ENCODE assay signal across 8 cellular contexts in genomic region chr3:154122096-154122911, GRCh38. TPM values are rescaled to one million over a fixed set of nuclear protein-coding genes. Genes with fewer than 3 reads are reported as not detected.
A peak's percentile ranks its signal among the peaks of the same experiment; 100 is the strongest.
DNase-seq lines count a peak whose midpoint lies in the region; ATAC-seq, FAIRE-seq and TF ChIP-seq lines count a peak whose summit lies in the region.

No MANE protein-coding gene starts in this region.

- H3K4me3 Mint-ChIP-seq in stimulated activated naive CD8-positive, alpha-beta T cell treated with anti-CD3 and anti-CD28 coated beads, Interleukin-15, amount 100 ng/mL, for 72 hours = peak overlapping the region; percentile 86 to 90

- DNase-seq in body of pancreas = peak in 3 of 4 donors; percentile 4 to 28 (median 23)
- peak; percentile 71 for DNase-seq in kidney
- peak; percentile 9 to 15 for DNase-seq in stimulated activated naive CD8-positive, alpha-beta T cell treated with anti-CD3 and anti-CD28 coated beads, Interleukin-15, amount 100 ng/mL, for 72 hours
- no peak for DNase-seq in NCI-H510A treated with DMSO at 0.1 percent for 48 hours (lab: John Stamatoyannopoulos, UW)
- no peak for DNase-seq in SIG-M5 treated with dmso at 0.1 percent for 504 hours (lab: John Stamatoyannopoulos, UW; ENCODE audit: unreplicated experiment)

- TF ChIP-seq POLR2A in GM18505 (IDR thresholded peaks at IDR 0.05; ENCODE audit: borderline replicate concordance, extremely low read depth, insufficient read depth, insufficient read length) = no peak
- no peak for TF ChIP-seq POLR2A in body of pancreas (IDR thresholded peaks at IDR 0.05)

- peaks cover 32% of the 10 kb centered on the region for H3K4me1 Mint-ChIP-seq in stimulated activated naive CD8-positive, alpha-beta T cell treated with anti-CD3 and anti-CD28 coated beads, Interleukin-15, amount 100 ng/mL, for 72 hours

- FAIRE-seq in kidney (lab: Jason Lieb, UNC) = no peak

- TF ChIP-seq CTCF in body of pancreas (IDR thresholded peaks at IDR 0.05) = peak in 1 of 7 experiments; percentile 5
- no peak for TF ChIP-seq CTCF in kidney (IDR thresholded peaks at IDR 0.05; ENCODE audit: borderline replicate concordance, extremely low read depth, insufficient read depth)

- peak overlapping the region in 3 of 4 donors; percentile 61 to 75 (median 61) for H3K27ac ChIP-seq in body of pancreas
- no peak overlapping the region for H3K27ac ChIP-seq in kidney (ENCODE audit: low read depth in 2 of 2, low read length in 2 of 2)

- H3K9me3 ChIP-seq in body of pancreas = no peaks in the 10 kb centered on the region
- H3K9me3 ChIP-seq in kidney (ENCODE audit: control insufficient read depth in 1 of 2, low read length in 2 of 2) = no peaks in the 10 kb centered on the region

- H3K36me3 ChIP-seq in body of pancreas (replicated peaks in 1 of 2; ENCODE audit: insufficient read depth in 1 of 2, low read depth in 2 of 2) (no peaks in the 10 kb centered on the region), kidney (ENCODE audit: control insufficient read depth in 1 of 2, insufficient read depth in 2 of 2, low read length in 2 of 2) (no peaks in the 10 kb centered on the region)

- H3K27me3 Mint-ChIP-seq in stimulated activated naive CD8-positive, alpha-beta T cell treated with anti-CD3 and anti-CD28 coated beads, Interleukin-15, amount 100 ng/mL, for 72 hours = peaks cover 66% of the 10 kb centered on the region

- intact Hi-C loops in body of pancreas (cut with DNase I) = no loop called here
- intact Hi-C loops in kidney (cut with DNase I) = no loop called here

- H3K4me1 ChIP-seq in body of pancreas (peaks cover 34% of the 10 kb centered on the region), kidney (ENCODE audit: control insufficient read depth in 1 of 2, insufficient read depth in 1 of 2, low read depth in 1 of 2, low read length in 2 of 2) (no peaks in the 10 kb centered on the region)

- ATAC-seq in GM18505 (IDR thresholded peaks at IDR 0.05; ENCODE audit: unreplicated experiment) (peak; percentile 16), HG03521 (IDR thresholded peaks at IDR 0.05; ENCODE audit: unreplicated experiment) (peak; percentile 7), body of pancreas (peak; percentile 16), HG02798 (IDR thresholded peaks at IDR 0.05; ENCODE audit: poor library complexity, unreplicated experiment) (no peak)
- peak; percentile 65 for ATAC-seq in stimulated activated naive CD8-positive, alpha-beta T cell treated with anti-CD3 and anti-CD28 coated beads, Interleukin-15, amount 100 ng/mL, for 72 hours

- H3K27me3 ChIP-seq in body of pancreas = no peaks in the 10 kb centered on the region

- no peak overlapping the region for H3K27ac Mint-ChIP-seq in stimulated activated naive CD8-positive, alpha-beta T cell treated with anti-CD3 and anti-CD28 coated beads, Interleukin-15, amount 100 ng/mL, for 72 hours

- H3K4me3 ChIP-seq in body of pancreas (peak overlapping the region; percentile 43 to 85), kidney (ENCODE audit: low read length in 2 of 2) (peak overlapping the region; percentile 74 to 76)

- WGBS in body of pancreas, 2 donors = 4 to 7% methylated on average over 15 to 60 of the region's 60 CpGs

- H3K9me3 Mint-ChIP-seq in stimulated activated naive CD8-positive, alpha-beta T cell treated with anti-CD3 and anti-CD28 coated beads, Interleukin-15, amount 100 ng/mL, for 72 hours = no peaks in the 10 kb centered on the region

- peak overlapping the region; percentile 35 to 79 for H3K9ac ChIP-seq in kidney (ENCODE audit: low read length in 2 of 2)

RNA-seq across cellular contexts. Expression of gene ARHGEF26, which starts 1.1 kb away (rescaled TPM):
- 10 to 100 TPM; 16.9 to 17.1 TPM for total RNA-seq in body of pancreas
- 4.8 TPM for total RNA-seq in kidney
- 3.9 TPM for polyA plus RNA-seq in kidney (ENCODE audit: insufficient read depth, low read depth, low replicate concordance)

Comparison
In these comparisons a context has a peak if more than half of its experiments do, and no peak if none do; other contexts are left out.
1. DNase-seq: peak in body of pancreas (3 of 4), kidney (single experiment) and stimulated activated naive CD8-positive, alpha-beta T cell treated with anti-CD3 and anti-CD28 coated beads, Interleukin-15, amount 100 ng/mL, for 72 hours (2 of 2); none in NCI-H510A treated with DMSO at 0.1 percent for 48 hours (single experiment) and SIG-M5 treated with dmso at 0.1 percent for 504 hours (single experiment).
2. H3K27ac ChIP-seq: peak in body of pancreas (3 of 4); none in kidney (0 of 2).